ENCODE assay signal across 26 cellular contexts in genomic region chr15:51667478-51667877, GRCh38. TPM values are rescaled to one million over a fixed set of nuclear protein-coding genes. Genes with fewer than 3 reads are reported as not detected.
"Had no signal": no experiment of that assay in that cellular context is flagged by ENCODE, and none has a peak within 500 bp of the region (broad histone marks: within the 10 kb centered on the region; RNA-seq: fewer than 3 reads in every experiment).

No MANE protein-coding gene starts in this region.

- DNase-seq: islet precursor cell; left ventricle myocardium inferior; mesendoderm; mucosa of descending colon; naive thymus-derived CD4-positive, alpha-beta T cell; nucleus accumbens; pancreas; posterior cingulate gyrus; retina; right cardiac atrium; small intestine; spleen; stimulated activated CD4-positive, alpha-beta T cell treated with anti-CD3 and anti-CD28 coated beads, Interleukin-4, amount 100 ng/mL, for 24 hours; stimulated activated naive CD4-positive, alpha-beta T cell; uterus had no signal

- H3K27ac ChIP-seq: hepatocyte, left ventricle myocardium inferior, pancreas, prostate gland, spleen, tibial nerve, uterus had no signal

- H3K79me2 ChIP-seq: hepatocyte had no signal

- H3K36me3 ChIP-seq: left ventricle myocardium inferior, pancreas, prostate gland, spleen, tibial nerve, uterus had no signal

- H3K9me3 ChIP-seq: left ventricle myocardium inferior, mucosa of descending colon, pancreas, prostate gland, spleen, tibial nerve, uterus had no signal

- H3K27me3 ChIP-seq: hepatocyte, pancreas, spleen, tibial nerve, uterus had no signal

- FAIRE-seq: pancreas, small intestine had no signal

- H3K4me2 ChIP-seq: hepatocyte had no signal

- H2AFZ ChIP-seq: hepatocyte had no signal

- H3K4me1 ChIP-seq: left ventricle myocardium inferior, pancreas, prostate gland, tibial nerve, uterus had no signal

- ATAC-seq: mucosa of descending colon; naive thymus-derived CD4-positive, alpha-beta T cell; natural killer cell treated with Interleukin-12 subunit alpha and Interleukin-12 subunit beta and Interleukin-15 and Interleukin-18, amount 100 ng/mL, for 72 hours; pancreas; right cardiac atrium; sciatic nerve; stimulated activated effector memory CD8-positive, alpha-beta T cell treated with anti-CD3 and anti-CD28 coated beads, Interleukin-12 subunit alpha, Interleukin-12 subunit beta, amount 100 ng/mL, for 72 hours had no signal

- H3K4me3 ChIP-seq: hepatocyte, left ventricle myocardium inferior, lung, mucosa of descending colon, pancreas, prostate gland, spleen, tibial nerve, uterus had no signal

RNA-seq across cellular contexts. Expression of gene SCG3, which starts 13.8 kb away (rescaled TPM):
- total RNA-seq: left ventricle myocardium inferior; mesothelial cell of epicardium; myocyte; naive thymus-derived CD4-positive, alpha-beta T cell; natural killer cell treated with Interleukin-12 subunit alpha and Interleukin-12 subunit beta and Interleukin-15 and Interleukin-18, amount 100 ng/mL, for 72 hours; osteoblast; subcutaneous adipose tissue; tibial nerve had no signal
- polyA plus RNA-seq: naive thymus-derived CD4-positive, alpha-beta T cell had no signal
